23 cellular contexts compared by ENCODE assay signal in the genomic region with DNA sequence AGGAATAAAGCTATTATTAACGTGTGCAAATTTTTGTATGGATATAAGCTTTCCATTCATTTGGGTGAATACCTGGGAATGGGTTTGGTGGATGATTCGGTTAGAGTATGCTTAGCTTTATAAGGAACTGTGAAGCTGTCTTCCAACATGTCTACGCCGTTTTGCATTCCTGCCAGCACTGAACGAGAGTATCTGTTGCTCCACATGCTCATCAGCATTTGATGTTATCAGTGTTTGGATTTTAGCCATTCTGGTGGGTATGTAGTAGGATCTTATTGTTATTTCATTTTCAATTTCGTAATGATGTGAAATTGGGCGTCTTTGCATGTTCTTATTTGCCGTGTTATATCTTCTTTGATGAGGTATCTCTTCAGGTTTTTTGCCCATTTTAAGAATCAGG.
DNase-seq lines count a peak whose midpoint lies in the region; ATAC-seq and TF ChIP-seq lines count a peak whose summit lies in the region.
"Had no signal": no experiment of that assay in that cellular context is flagged by ENCODE, and none has a peak within 500 bp of the region (broad histone marks: within the 10 kb centered on the region; RNA-seq: fewer than 3 reads in every experiment).

No MANE protein-coding gene starts in this region.

- TF ChIP-seq CTCF in WTC11 (IDR thresholded peaks at IDR 0.05) = no peak

- CTCF ChIA-PET in WTC11 (lab: Charles Lee) = no interaction called here

- no peaks in the 10 kb centered on the region for H3K9me3 Mint-ChIP-seq in activated T-cell treated with anti-CD3 and anti-CD28 coated beads, Interleukin-2, amount 50 U/mL, for 72 hours
- H3K9me3 Mint-ChIP-seq in WTC11 = peaks cover 3% of the 10 kb centered on the region; the same call in 1 of the 2 replicates
- H3K9me3 Mint-ChIP-seq: GM23338 had no signal

- no peak for DNase-seq in activated T-cell treated with anti-CD3 and anti-CD28 coated beads, Interleukin-2, amount 50 U/mL, for 72 hours
- no peak for DNase-seq in activated T-cell treated with anti-CD3 and anti-CD28 coated beads, Interleukin-2, amount 50 U/mL, for 1 hour
- no peak for DNase-seq in WTC11 (ENCODE audit: low spot score)
- DNase-seq in erythroblast (lab: John Stamatoyannopoulos, UW) = peak; percentile 30 to 50
- no peak for DNase-seq in stimulated activated CD4-positive, alpha-beta T cell treated with anti-CD3 and anti-CD28 coated beads, Interleukin-15, amount 100 ng/mL, for 24 hours
- no peak for DNase-seq in superior temporal gyrus (ENCODE audit: extremely low spot score)
- DNase-seq: AML-193; CD4-positive, alpha-beta memory T cell; COR-L47; DMS53; IMR-90; KG1; MM.1S; NCI-H2029; NCI-H446 treated with DMSO at 0.1 percent for 48 hours; NCI-H526; NCI-H82; NK-92 treated with Interleukin-12 subunit alpha and Interleukin-12 subunit beta, amount 100 ng/mL, for 24 hours; PC-9; SJCRH30 had no signal

- no peaks in the 10 kb centered on the region for H3K27me3 Mint-ChIP-seq in activated T-cell treated with anti-CD3 and anti-CD28 coated beads, Interleukin-2, amount 50 U/mL, for 72 hours (ENCODE audit: low read depth)
- H3K27me3 Mint-ChIP-seq in WTC11 (ENCODE audit: low read depth) = no peaks in the 10 kb centered on the region
- H3K27me3 Mint-ChIP-seq: CD4-positive, alpha-beta memory T cell had no signal

- H3K4me1 Mint-ChIP-seq in activated T-cell treated with anti-CD3 and anti-CD28 coated beads, Interleukin-2, amount 50 U/mL, for 72 hours (ENCODE audit: low read depth) = peaks cover 12% of the 10 kb centered on the region
- H3K4me1 Mint-ChIP-seq in WTC11 = peaks cover 38% of the 10 kb centered on the region

- POLR2A ChIA-PET in WTC11 (lab: Charles Lee) = no interaction called here

- ATAC-seq in activated T-cell treated with anti-CD3 and anti-CD28 coated beads, Interleukin-2, amount 50 U/mL, for 72 hours (replicated peaks in 1 of 2) = no peak
- ATAC-seq in WTC11 = no peak
- ATAC-seq in GM21528 (IDR thresholded peaks at IDR 0.05; ENCODE audit: low FRiP score, unreplicated experiment) = no peak
- ATAC-seq: GM23338, Right ventricle myocardium inferior had no signal

- peak overlapping the region in 1 of 2 donors; percentile 68 for H3K4me3 Mint-ChIP-seq in activated T-cell treated with anti-CD3 and anti-CD28 coated beads, Interleukin-2, amount 50 U/mL, for 72 hours
- H3K4me3 Mint-ChIP-seq in WTC11 = no peak overlapping the region
- H3K4me3 Mint-ChIP-seq: GM23338 had no signal

- no peak for TF ChIP-seq POLR2A in erythroblast (IDR thresholded peaks at IDR 0.05; ENCODE audit: low read length)

- peak overlapping the region; percentile 93 for H3K27ac Mint-ChIP-seq in activated T-cell treated with anti-CD3 and anti-CD28 coated beads, Interleukin-2, amount 50 U/mL, for 72 hours
- H3K27ac Mint-ChIP-seq in WTC11 = peak overlapping the region; percentile 48
- H3K27ac Mint-ChIP-seq: GM23338 had no signal

- peaks cover 0 to 10% of the 10 kb centered on the region in 2 donors for H3K36me3 Mint-ChIP-seq in activated T-cell treated with anti-CD3 and anti-CD28 coated beads, Interleukin-2, amount 50 U/mL, for 72 hours (ENCODE audit: insufficient read depth in 2 of 2)
- no peaks in the 10 kb centered on the region for H3K36me3 Mint-ChIP-seq in WTC11

TF ChIP-seq in WTC11, 78 proteins besides CTCF, POLR2A, EP300 and RAD21:
- TF ChIP-seq, protein P1, sequence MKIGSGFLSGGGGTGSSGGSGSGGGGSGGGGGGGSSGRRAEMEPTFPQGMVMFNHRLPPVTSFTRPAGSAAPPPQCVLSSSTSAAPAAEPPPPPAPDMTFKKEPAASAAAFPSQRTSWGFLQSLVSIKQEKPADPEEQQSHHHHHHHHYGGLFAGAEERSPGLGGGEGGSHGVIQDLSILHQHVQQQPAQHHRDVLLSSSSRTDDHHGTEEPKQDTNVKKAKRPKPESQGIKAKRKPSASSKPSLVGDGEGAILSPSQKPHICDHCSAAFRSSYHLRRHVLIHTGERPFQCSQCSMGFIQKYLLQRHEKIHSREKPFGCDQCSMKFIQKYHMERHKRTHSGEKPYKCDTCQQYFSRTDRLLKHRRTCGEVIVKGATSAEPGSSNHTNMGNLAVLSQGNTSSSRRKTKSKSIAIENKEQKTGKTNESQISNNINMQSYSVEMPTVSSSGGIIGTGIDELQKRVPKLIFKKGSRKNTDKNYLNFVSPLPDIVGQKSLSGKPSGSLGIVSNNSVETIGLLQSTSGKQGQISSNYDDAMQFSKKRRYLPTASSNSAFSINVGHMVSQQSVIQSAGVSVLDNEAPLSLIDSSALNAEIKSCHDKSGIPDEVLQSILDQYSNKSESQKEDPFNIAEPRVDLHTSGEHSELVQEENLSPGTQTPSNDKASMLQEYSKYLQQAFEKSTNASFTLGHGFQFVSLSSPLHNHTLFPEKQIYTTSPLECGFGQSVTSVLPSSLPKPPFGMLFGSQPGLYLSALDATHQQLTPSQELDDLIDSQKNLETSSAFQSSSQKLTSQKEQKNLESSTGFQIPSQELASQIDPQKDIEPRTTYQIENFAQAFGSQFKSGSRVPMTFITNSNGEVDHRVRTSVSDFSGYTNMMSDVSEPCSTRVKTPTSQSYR (CRISPR knock-in tag; IDR thresholded peaks at IDR 0.05) = no peak
- TF ChIP-seq ELF4 (CRISPR knock-in tag; IDR thresholded peaks at IDR 0.05; ENCODE audit: low read depth) (no peak), ESRRA (CRISPR knock-in tag; IDR thresholded peaks at IDR 0.05; ENCODE audit: borderline replicate concordance) (no peak), KAT7 (CRISPR knock-in tag; IDR thresholded peaks at IDR 0.05; ENCODE audit: borderline replicate concordance) (no peak), ZNF138 (CRISPR knock-in tag; conservative IDR thresholded peaks at IDR 0.05) (no peak), TEAD1 (CRISPR knock-in tag; IDR thresholded peaks at IDR 0.05) (no peak), RELA (CRISPR knock-in tag; IDR thresholded peaks at IDR 0.05; ENCODE audit: borderline replicate concordance) (no peak), ZNF671 (CRISPR knock-in tag; IDR thresholded peaks at IDR 0.05) (no peak), CREB1 (CRISPR knock-in tag; IDR thresholded peaks at IDR 0.05) (no peak), FOXJ3 (CRISPR knock-in tag; IDR thresholded peaks at IDR 0.05; ENCODE audit: borderline replicate concordance) (no peak)
- TF ChIP-seq, protein P2, sequence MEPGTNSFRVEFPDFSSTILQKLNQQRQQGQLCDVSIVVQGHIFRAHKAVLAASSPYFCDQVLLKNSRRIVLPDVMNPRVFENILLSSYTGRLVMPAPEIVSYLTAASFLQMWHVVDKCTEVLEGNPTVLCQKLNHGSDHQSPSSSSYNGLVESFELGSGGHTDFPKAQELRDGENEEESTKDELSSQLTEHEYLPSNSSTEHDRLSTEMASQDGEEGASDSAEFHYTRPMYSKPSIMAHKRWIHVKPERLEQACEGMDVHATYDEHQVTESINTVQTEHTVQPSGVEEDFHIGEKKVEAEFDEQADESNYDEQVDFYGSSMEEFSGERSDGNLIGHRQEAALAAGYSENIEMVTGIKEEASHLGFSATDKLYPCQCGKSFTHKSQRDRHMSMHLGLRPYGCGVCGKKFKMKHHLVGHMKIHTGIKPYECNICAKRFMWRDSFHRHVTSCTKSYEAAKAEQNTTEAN (CRISPR knock-in tag; IDR thresholded peaks at IDR 0.05) = no peak
- TF ChIP-seq, protein P3, sequence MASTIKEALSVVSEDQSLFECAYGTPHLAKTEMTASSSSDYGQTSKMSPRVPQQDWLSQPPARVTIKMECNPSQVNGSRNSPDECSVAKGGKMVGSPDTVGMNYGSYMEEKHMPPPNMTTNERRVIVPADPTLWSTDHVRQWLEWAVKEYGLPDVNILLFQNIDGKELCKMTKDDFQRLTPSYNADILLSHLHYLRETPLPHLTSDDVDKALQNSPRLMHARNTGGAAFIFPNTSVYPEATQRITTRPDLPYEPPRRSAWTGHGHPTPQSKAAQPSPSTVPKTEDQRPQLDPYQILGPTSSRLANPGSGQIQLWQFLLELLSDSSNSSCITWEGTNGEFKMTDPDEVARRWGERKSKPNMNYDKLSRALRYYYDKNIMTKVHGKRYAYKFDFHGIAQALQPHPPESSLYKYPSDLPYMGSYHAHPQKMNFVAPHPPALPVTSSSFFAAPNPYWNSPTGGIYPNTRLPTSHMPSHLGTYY (CRISPR knock-in tag; IDR thresholded peaks at IDR 0.05) = no peak

Comparison
In these comparisons a context has a peak if more than half of its experiments do, and no peak if none do; other contexts are left out.
1. DNase-seq: peak in erythroblast (2 of 2); none in activated T-cell treated with anti-CD3 and anti-CD28 coated beads, Interleukin-2, amount 50 U/mL, for 72 hours (0 of 2), activated T-cell treated with anti-CD3 and anti-CD28 coated beads, Interleukin-2, amount 50 U/mL, for 1 hour (single experiment), WTC11 (single experiment), stimulated activated CD4-positive, alpha-beta T cell treated with anti-CD3 and anti-CD28 coated beads, Interleukin-15, amount 100 ng/mL, for 24 hours (single experiment) and superior temporal gyrus (single experiment).